14 cellular contexts compared by ENCODE assay signal in the genomic region with DNA sequence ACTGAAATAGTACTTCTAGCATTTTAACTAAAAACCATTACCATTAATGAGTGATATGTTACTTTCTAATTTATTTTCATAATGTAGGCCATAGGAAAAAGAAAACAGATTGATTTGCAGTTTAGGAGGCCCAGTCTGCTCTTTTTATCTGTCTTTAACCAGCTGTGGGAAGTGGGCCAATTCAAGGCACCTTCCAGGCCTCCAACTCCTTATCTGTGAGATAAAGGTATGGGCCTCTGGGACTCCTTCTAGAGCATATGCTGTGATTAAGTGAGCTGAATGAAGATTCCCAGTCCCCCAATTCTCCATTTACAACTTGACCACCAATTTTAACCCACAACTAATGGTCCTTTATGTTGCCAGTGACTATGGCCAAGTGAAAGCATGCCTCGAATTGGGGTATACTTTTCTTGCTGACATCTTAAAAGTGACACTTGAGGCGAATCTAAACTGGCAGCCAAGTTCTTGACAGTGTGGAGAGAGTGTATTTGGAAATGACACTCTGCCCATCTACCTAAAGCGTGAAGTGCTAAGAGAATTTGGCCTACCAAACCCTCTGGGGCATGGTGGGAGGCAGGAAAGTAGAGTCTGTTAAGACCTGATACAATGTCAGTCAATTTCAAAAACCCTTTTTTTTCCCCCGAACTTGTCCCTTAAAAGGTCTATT.
DNase-seq lines count a peak whose midpoint lies in the region; ATAC-seq and TF ChIP-seq lines count a peak whose summit lies in the region.
"Had no signal": no experiment of that assay in that cellular context is flagged by ENCODE, and none has a peak within 500 bp of the region (broad histone marks: within the 10 kb centered on the region; RNA-seq: fewer than 3 reads in every experiment).

No MANE protein-coding gene starts in this region.

- intact Hi-C loops in activated CD4-positive, alpha-beta T cell treated with anti-CD3 and anti-CD28 coated beads for 36 hours (cut with DNase I, micrococcal nuclease) = loop anchor here in 1 of 2 experiments (2.0 kb wide), 1 partner anchor 161 kb away; no protein-coding TSS in a partner anchor
- intact Hi-C loops in PC-3 (cut with micrococcal nuclease) = no loop called here

- no peak overlapping the region for H2BK120ac ChIP-seq in trophoblast cell (ENCODE audit: insufficient read depth, low read length, poor library complexity)

- H3K27me3 Mint-ChIP-seq in activated CD4-positive, alpha-beta T cell treated with anti-CD3 and anti-CD28 coated beads for 36 hours = no peaks in the 10 kb centered on the region
- H3K27me3 Mint-ChIP-seq in activated naive CD8-positive, alpha-beta T cell treated with anti-CD3 and anti-CD28 coated beads, Interleukin-2, amount 50 U/mL, for 24 hours = no peaks in the 10 kb centered on the region

- peaks cover 48% of the 10 kb centered on the region for H3K4me1 Mint-ChIP-seq in activated CD4-positive, alpha-beta T cell treated with anti-CD3 and anti-CD28 coated beads for 36 hours
- peaks cover 42% of the 10 kb centered on the region for H3K4me1 Mint-ChIP-seq in activated naive CD8-positive, alpha-beta T cell treated with anti-CD3 and anti-CD28 coated beads, Interleukin-2, amount 50 U/mL, for 24 hours

- no peaks in the 10 kb centered on the region for H3K79me1 ChIP-seq in trophoblast cell (ENCODE audit: low read length)

- CTCF ChIA-PET in activated CD4-positive, alpha-beta T cell treated with anti-CD3 and anti-CD28 coated beads for 36 hours (lab: Charles Lee) = interaction anchor here (0.6 to 5.9 kb wide), 4 partner anchors 10 to 52 kb away, joined by 3 to 41 read pairs (median 4); no protein-coding TSS in a partner anchor
- CTCF ChIA-PET in PC-3 (lab: Charles Lee) = no interaction called here

- peaks cover 0 to 11% of the 10 kb centered on the region in 2 experiments for H3K4me1 ChIP-seq in trophoblast cell (ENCODE audit: control insufficient read depth in 1 of 2, insufficient read depth in 2 of 2, low read length in 2 of 2)
- no peaks in the 10 kb centered on the region for H3K4me1 ChIP-seq in PC-3 (ENCODE audit: insufficient read depth, low read length)
- H3K4me1 ChIP-seq: transverse colon had no signal

- H4K8ac ChIP-seq in trophoblast cell (ENCODE audit: low read depth, low read length) = no peak overlapping the region

- H2AFZ ChIP-seq in trophoblast cell (ENCODE audit: insufficient read depth, low read length, poor library complexity) (no peak overlapping the region), PC-3 (ENCODE audit: low read length) (no peak overlapping the region)

- H3K9me3 Mint-ChIP-seq in activated CD4-positive, alpha-beta T cell treated with anti-CD3 and anti-CD28 coated beads for 36 hours (ENCODE audit: low read depth) = no peaks in the 10 kb centered on the region
- no peaks in the 10 kb centered on the region for H3K9me3 Mint-ChIP-seq in activated naive CD8-positive, alpha-beta T cell treated with anti-CD3 and anti-CD28 coated beads, Interleukin-2, amount 50 U/mL, for 24 hours
- H3K9me3 Mint-ChIP-seq: WTC11 had no signal

- H3K4me3 Mint-ChIP-seq in activated CD4-positive, alpha-beta T cell treated with anti-CD3 and anti-CD28 coated beads for 36 hours = no peak overlapping the region
- H3K4me3 Mint-ChIP-seq in activated naive CD8-positive, alpha-beta T cell treated with anti-CD3 and anti-CD28 coated beads, Interleukin-2, amount 50 U/mL, for 24 hours = no peak overlapping the region
- H3K4me3 Mint-ChIP-seq: WTC11 had no signal

- H3K4ac ChIP-seq in trophoblast cell (ENCODE audit: low read depth, low read length) = no peak overlapping the region

- H3K9ac ChIP-seq in trophoblast cell (ENCODE audit: low read length) (no peak overlapping the region), PC-3 (ENCODE audit: low read length) (no peak overlapping the region)

- POLR2A ChIA-PET in activated CD4-positive, alpha-beta T cell treated with anti-CD3 and anti-CD28 coated beads for 36 hours (lab: Charles Lee) = no interaction called here
- POLR2A ChIA-PET in PC-3 (lab: Charles Lee; ENCODE audit: unreplicated experiment) = no interaction called here

- H3K27ac ChIP-seq in trophoblast cell (ENCODE audit: low read depth, low read length) = peak overlapping the region; percentile 18
- no peak overlapping the region for H3K27ac ChIP-seq in PC-3 (ENCODE audit: low read length)
- H3K27ac ChIP-seq: sigmoid colon, transverse colon had no signal

- no CpG with 5 or more reads among the region's 4 CpGs for WGBS in trophoblast cell (ENCODE audit: extremely low coverage, insufficient coverage, insufficient read length)

- peak overlapping the region; percentile 63 for H3K27ac Mint-ChIP-seq in activated CD4-positive, alpha-beta T cell treated with anti-CD3 and anti-CD28 coated beads for 36 hours
- peak overlapping the region; percentile 88 for H3K27ac Mint-ChIP-seq in activated naive CD8-positive, alpha-beta T cell treated with anti-CD3 and anti-CD28 coated beads, Interleukin-2, amount 50 U/mL, for 24 hours
- H3K27ac Mint-ChIP-seq: WTC11 had no signal

- DNase-seq in activated CD4-positive, alpha-beta T cell treated with anti-CD3 and anti-CD28 coated beads for 36 hours = no peak
- DNase-seq in activated CD4-positive, alpha-beta T cell treated with anti-CD3 and anti-CD28 coated beads for 1 hour = no peak
- no peak for DNase-seq in activated naive CD8-positive, alpha-beta T cell treated with anti-CD3 and anti-CD28 coated beads, Interleukin-2, amount 50 U/mL, for 24 hours
- DNase-seq in trophoblast cell (no peak), PC-3 (no peak)
- no peak for DNase-seq in activated CD4-positive, CD25-positive, alpha-beta regulatory T cell treated with anti-CD3 and anti-CD28 coated beads, Interleukin-2, amount 50 U/mL, for 72 hours
- DNase-seq: activated effector memory CD4-positive, alpha-beta T cell treated with anti-CD3 and anti-CD28 coated beads, Interleukin-2, amount 50 U/mL, for 16 hours; cerebellar nuclear complex; NCI-H446 treated with DMSO at 0.1 percent for 48 hours; sigmoid colon; transverse colon had no signal

- no peak for TF ChIP-seq CTCF in PC-3 (conservative IDR thresholded peaks at IDR 0.05; ENCODE audit: low read depth, low read length)

- no peak overlapping the region for H2AK5ac ChIP-seq in trophoblast cell (ENCODE audit: low read length)

- no peak overlapping the region for H4K12ac ChIP-seq in trophoblast cell (ENCODE audit: low read depth, low read length)

- no peaks in the 10 kb centered on the region for H3K79me2 ChIP-seq in trophoblast cell (ENCODE audit: control insufficient read depth, insufficient read depth, low read length, poor library complexity)
- no peaks in the 10 kb centered on the region for H3K79me2 ChIP-seq in PC-3 (ENCODE audit: low read length)

- no peaks in the 10 kb centered on the region for H4K20me1 ChIP-seq in PC-3 (ENCODE audit: low read length)

- H3K4me2 ChIP-seq in trophoblast cell (ENCODE audit: low read length) = no peak overlapping the region
- no peak overlapping the region for H3K4me2 ChIP-seq in PC-3 (ENCODE audit: low read length)

- no TSS peak for BruUV-seq in PC-3 (replicated peaks; lab: Mats Ljungman, UMichigan)

- peaks cover 27% of the 10 kb centered on the region for H3K36me3 Mint-ChIP-seq in activated CD4-positive, alpha-beta T cell treated with anti-CD3 and anti-CD28 coated beads for 36 hours (ENCODE audit: low read depth)
- H3K36me3 Mint-ChIP-seq in activated naive CD8-positive, alpha-beta T cell treated with anti-CD3 and anti-CD28 coated beads, Interleukin-2, amount 50 U/mL, for 24 hours (ENCODE audit: low read depth) = peaks cover 23% of the 10 kb centered on the region

- no peak overlapping the region for H2BK12ac ChIP-seq in trophoblast cell (ENCODE audit: low read length)

- no peaks in the 10 kb centered on the region for H3K9me2 ChIP-seq in PC-3 (replicated peaks; ENCODE audit: low read length)

- H4K91ac ChIP-seq in trophoblast cell (ENCODE audit: low read depth, low read length) = no peak overlapping the region

- H3K36me3 ChIP-seq in trophoblast cell (ENCODE audit: control insufficient read depth in 1 of 2, insufficient read depth in 2 of 2, low read length in 2 of 2) (peaks cover 0 to 7% of the 10 kb centered on the region in 2 experiments), PC-3 (ENCODE audit: low read depth, low read length) (no peaks in the 10 kb centered on the region)

- no peak overlapping the region for H2BK5ac ChIP-seq in trophoblast cell (ENCODE audit: low read depth, low read length, poor library complexity)

- H3K14ac ChIP-seq in trophoblast cell (ENCODE audit: low read length) = no peak overlapping the region

- H3K27me3 ChIP-seq in trophoblast cell (ENCODE audit: insufficient read depth, low read length) = no peaks in the 10 kb centered on the region
- H3K27me3 ChIP-seq in PC-3 (ENCODE audit: low read length) = no peaks in the 10 kb centered on the region
- H3K27me3 ChIP-seq: sigmoid colon, transverse colon had no signal

- no peaks in the 10 kb centered on the region for H3K9me3 ChIP-seq in trophoblast cell (ENCODE audit: insufficient read depth, low read depth, low read length)
- H3K9me3 ChIP-seq in PC-3 (ENCODE audit: low read length) = no peaks in the 10 kb centered on the region
- H3K9me3 ChIP-seq: sigmoid colon, transverse colon had no signal

- no peak overlapping the region for H3K4me3 ChIP-seq in trophoblast cell (ENCODE audit: low read depth, low read length)
- no peak overlapping the region for H3K4me3 ChIP-seq in PC-3 (ENCODE audit: low read length)
- H3K4me3 ChIP-seq: sigmoid colon, transverse colon had no signal

- H3F3A ChIP-seq in PC-3 (ENCODE audit: low read length, unreplicated experiment) = no peaks in the 10 kb centered on the region

- ATAC-seq in activated CD4-positive, alpha-beta T cell treated with anti-CD3 and anti-CD28 coated beads for 36 hours = no peak
- ATAC-seq in HG03108 (IDR thresholded peaks at IDR 0.05; ENCODE audit: unreplicated experiment) = peak; percentile 26
- no peak for ATAC-seq in activated naive CD8-positive, alpha-beta T cell treated with anti-CD3 and anti-CD28 coated beads, Interleukin-2, amount 50 U/mL, for 24 hours
- no peak for ATAC-seq in HG02852 (IDR thresholded peaks at IDR 0.05; ENCODE audit: unreplicated experiment)
- ATAC-seq in PC-3 = no peak
- ATAC-seq: WTC11 had no signal

- no peak overlapping the region for H3K23ac ChIP-seq in trophoblast cell (ENCODE audit: low read length)

- no peak overlapping the region for H3K18ac ChIP-seq in trophoblast cell (ENCODE audit: low read length)
